Comparison of ENCODE assay signal across 13 cellular contexts in the genomic region with DNA sequence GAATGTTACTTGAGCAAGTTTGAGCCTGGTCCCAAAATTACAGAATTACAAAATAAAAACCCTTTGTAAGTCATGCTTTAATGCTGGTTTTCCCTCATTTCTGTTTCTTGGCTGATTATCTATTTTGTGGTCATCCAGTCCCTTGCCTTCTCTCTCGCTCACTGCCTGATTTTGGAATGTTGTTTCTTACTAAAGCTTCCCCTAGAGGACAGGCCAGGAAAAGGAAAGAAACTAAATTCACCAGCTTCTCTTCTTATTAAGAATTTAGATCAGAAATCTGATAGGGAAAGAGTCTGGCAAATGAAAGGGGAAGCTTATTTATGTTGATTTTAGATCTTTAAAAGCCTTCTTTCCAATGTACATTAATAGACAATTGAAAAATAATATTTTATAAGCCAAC. TPM values are rescaled to one million over a fixed set of nuclear protein-coding genes. Genes with fewer than 3 reads are reported as not detected.
DNase-seq lines count a peak whose midpoint lies in the region; ATAC-seq, FAIRE-seq and TF ChIP-seq lines count a peak whose summit lies in the region.
"Had no signal": no experiment of that assay in that cellular context is flagged by ENCODE, and none has a peak within 500 bp of the region (broad histone marks: within the 10 kb centered on the region; RNA-seq: fewer than 3 reads in every experiment).

No MANE protein-coding gene starts in this region.

- ATAC-seq in GM18873 (IDR thresholded peaks at IDR 0.05; ENCODE audit: low FRiP score, unreplicated experiment) = no peak
- ATAC-seq: activated T-cell treated with anti-CD3 and anti-CD28 coated beads, Interleukin-2, amount 50 U/mL, for 72 hours had no signal

- no peak for FAIRE-seq in GM12891 (lab: Jason Lieb, UNC)

- DNase-seq in EH (ENCODE audit: low read depth) (peak; percentile 78), LNCaP clone FGC (ENCODE audit: low read depth) (peak; percentile 4), dedifferentiated amniotic fluid mesenchymal stem cell (ENCODE audit: extremely low spot score) (peak; percentile 85), myocyte (ENCODE audit: low read depth) (peak; percentile 36), NCI-H146 treated with DMSO at 0.1 percent for 48 hours (lab: John Stamatoyannopoulos, UW; ENCODE audit: unreplicated experiment) (no peak), GM12891 (ENCODE audit: insufficient read length, low spot score) (no peak), OCI-M2 (lab: John Stamatoyannopoulos, UW; ENCODE audit: unreplicated experiment) (no peak)
- DNase-seq: activated T-cell treated with anti-CD3 and anti-CD28 coated beads, Interleukin-2, amount 50 U/mL, for 72 hours; Caco-2; effector CD8-positive, alpha-beta T cell; hippocampal formation had no signal

- H3K4me3 ChIP-seq in LNCaP clone FGC (ENCODE audit: low read depth, low read length) = no peak overlapping the region

- TF ChIP-seq POLR2A in GM12891 (IDR thresholded peaks at IDR 0.05; ENCODE audit: low read depth, low read length) = no peak

- peak; percentile 44 for TF ChIP-seq CTCF in LNCaP clone FGC (IDR thresholded peaks at IDR 0.05; ENCODE audit: control insufficient read depth, extremely low read depth, insufficient read depth)

TF ChIP-seq in GM12891, 5 proteins besides CTCF, POLR2A, EP300 and RAD21:
- TF ChIP-seq SPI1 (IDR thresholded peaks at IDR 0.05; ENCODE audit: low read depth, low read length) = no peak
- TF ChIP-seq PAX5 (IDR thresholded peaks at IDR 0.05; ENCODE audit: insufficient read depth, low read length, severe bottlenecking) = no peak
- no peak for TF ChIP-seq POU2F2 (IDR thresholded peaks at IDR 0.05; ENCODE audit: low read depth, low read length)
- TF ChIP-seq POLR2AphosphoS5 (IDR thresholded peaks at IDR 0.05; ENCODE audit: low read depth, low read length) = no peak
- TF ChIP-seq TAF1 (IDR thresholded peaks at IDR 0.05; ENCODE audit: low read depth, low read length) = no peak

RNA-seq across cellular contexts. Expression of a gene that starts 16.6 kb away (rescaled TPM):
- total RNA-seq in myocyte = 2.8 and 4.5 TPM in 2 replicates
- 3.0 TPM for polyA plus RNA-seq in myocyte (2012)
- polyA plus RNA-seq in GM12891 (2012; ENCODE audit: low read depth, missing spikeins) = 0.04 TPM
- total RNA-seq: activated T-cell treated with anti-CD3 and anti-CD28 coated beads, Interleukin-2, amount 50 U/mL, for 72 hours; OCI-LY7 had no signal

Comparison
In these comparisons a context has a peak if more than half of its experiments do, and no peak if none do; other contexts are left out.
1. DNase-seq: peak in EH (single experiment), LNCaP clone FGC (single experiment), dedifferentiated amniotic fluid mesenchymal stem cell (single experiment) and myocyte (single experiment); none in NCI-H146 treated with DMSO at 0.1 percent for 48 hours (single experiment), GM12891 (single experiment) and OCI-M2 (single experiment).